In genomic region chr6:160756871-160757270, GRCh38 we compare ENCODE assay signal across 24 cellular contexts. TPM values are rescaled to one million over a fixed set of nuclear protein-coding genes. Genes with fewer than 3 reads are reported as not detected.
"Had no signal": no experiment of that assay in that cellular context is flagged by ENCODE, and none has a peak within 500 bp of the region (broad histone marks: within the 10 kb centered on the region; RNA-seq: fewer than 3 reads in every experiment).

No MANE protein-coding gene starts in this region.

- ATAC-seq: activated CD4-positive, alpha-beta T cell treated with anti-CD3 and anti-CD28 coated beads for 36 hours; activated T-cell treated with anti-CD3 and anti-CD28 coated beads, Interleukin-2, amount 50 U/mL, for 4 hours; effector memory CD8-positive, alpha-beta T cell; gastroesophageal sphincter; pancreas; psoas muscle; right cardiac atrium had no signal

- H3K9me3 ChIP-seq: colonic mucosa, esophagus squamous epithelium, pancreas, thyroid gland had no signal

- H3K27ac ChIP-seq: adrenal gland, breast epithelium, colonic mucosa, dorsolateral prefrontal cortex, esophagus squamous epithelium, gastroesophageal sphincter, pancreas, psoas muscle, thyroid gland had no signal

- H3K27me3 ChIP-seq: colonic mucosa, pancreas, thyroid gland had no signal

- H3K36me3 ChIP-seq: adrenal gland, breast epithelium, colonic mucosa, esophagus squamous epithelium, gastroesophageal sphincter, pancreas, thyroid gland had no signal

- H3K4me3 ChIP-seq: adrenal gland, breast epithelium, colonic mucosa, dorsolateral prefrontal cortex, esophagus squamous epithelium, gastroesophageal sphincter, pancreas, psoas muscle, thyroid gland had no signal

- DNase-seq: activated B cell treated with CpG ODN at 0.5 μM for 24 hours; activated CD4-positive, alpha-beta T cell treated with anti-CD3 and anti-CD28 coated beads for 36 hours; activated CD4-positive, alpha-beta T cell treated with anti-CD3 and anti-CD28 coated beads, Interleukin-2, amount 50 U/mL, for 4 hours; activated CD8-positive, alpha-beta memory T cell treated with anti-CD3 and anti-CD28 coated beads for 24 hours; activated CD8-positive, alpha-beta memory T cell treated with anti-CD3 and anti-CD28 coated beads, Interleukin-2, amount 50 U/mL, for 4 hours; activated naive CD4-positive, alpha-beta T cell; activated T-cell treated with anti-CD3 and anti-CD28 coated beads, Interleukin-2, amount 50 U/mL, for 4 hours; adrenal gland; colonic mucosa; dorsolateral prefrontal cortex; effector memory CD8-positive, alpha-beta T cell; esophagus squamous epithelium; head of caudate nucleus; hypothalamus; pancreas; psoas muscle; right cardiac atrium; stimulated activated CD4-positive, alpha-beta T cell treated with anti-CD3 and anti-CD28 coated beads, Interleukin-1b, Interleukin-23, amount 100 ng/mL, for 48 hours; substantia nigra; T1000; thyroid gland had no signal

- H3K4me1 ChIP-seq: adrenal gland, breast epithelium, colonic mucosa, esophagus squamous epithelium, gastroesophageal sphincter, pancreas, psoas muscle, thyroid gland had no signal

RNA-seq across cellular contexts. Expression of gene PLG, which starts 54.8 kb away (rescaled TPM):
- total RNA-seq: activated CD4-positive, alpha-beta T cell treated with anti-CD3 and anti-CD28 coated beads for 36 hours; breast epithelium; endothelial cell of umbilical vein; esophagus squamous epithelium; gastroesophageal sphincter; right cardiac atrium; thyroid gland had no signal
- polyA plus RNA-seq: endothelial cell of umbilical vein, psoas muscle, right cardiac atrium had no signal
